ENCODE assay signal across 15 cellular contexts in the genomic region with DNA sequence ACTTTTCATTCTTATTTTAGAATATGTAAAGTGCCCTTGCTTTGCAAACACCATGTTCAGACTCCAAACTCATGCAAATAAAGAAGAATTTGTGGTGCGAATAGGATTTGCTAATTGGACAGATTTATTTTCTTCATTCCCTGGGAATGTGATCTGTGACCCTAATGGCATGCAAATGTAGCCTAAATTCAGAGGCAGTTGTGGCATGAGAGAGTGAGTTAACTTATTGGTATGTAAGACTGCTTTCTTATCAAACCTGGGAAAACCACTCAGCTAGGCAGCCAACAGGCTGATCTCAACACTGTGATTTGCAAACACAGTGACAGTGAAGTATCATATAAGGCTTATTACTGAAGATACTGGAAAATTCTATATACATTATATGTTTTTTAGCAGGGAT. TPM values are rescaled to one million over a fixed set of nuclear protein-coding genes. Genes with fewer than 3 reads are reported as not detected.
DNase-seq lines count a peak whose midpoint lies in the region; ATAC-seq, FAIRE-seq and TF ChIP-seq lines count a peak whose summit lies in the region.
"Had no signal": no experiment of that assay in that cellular context is flagged by ENCODE, and none has a peak within 500 bp of the region (broad histone marks: within the 10 kb centered on the region; RNA-seq: fewer than 3 reads in every experiment).

No MANE protein-coding gene starts in this region.

- H3K27ac ChIP-seq in brain microvascular endothelial cell, result peak overlapping the region; percentile 88
- no peak overlapping the region for H3K27ac ChIP-seq in keratinocyte (ENCODE audit: control insufficient read depth, insufficient read depth, low read length)
- H3K27ac ChIP-seq: BLaER1 had no signal

- POLR2A ChIA-PET in AG04449 (lab: Yijun Ruan, JAX), result no interaction called here
- POLR2A ChIA-PET in activated CD8-positive, alpha-beta T cell treated with anti-CD3 and anti-CD28 coated beads, Interleukin-2, amount 10 ng/mL, durations not matched to agents 7 days and 5 days (lab: Charles Lee), result no interaction called here

- no peak overlapping the region for H2AFZ ChIP-seq in keratinocyte (ENCODE audit: control insufficient read depth, low read length)

- no peaks in the 10 kb centered on the region for H3K27me3 ChIP-seq in brain microvascular endothelial cell (replicated peaks)
- no peaks in the 10 kb centered on the region for H3K27me3 ChIP-seq in keratinocyte (ENCODE audit: control insufficient read depth, extremely low read depth, insufficient read depth, low read length)
- H3K27me3 ChIP-seq: BLaER1 had no signal

- no peaks in the 10 kb centered on the region for H3K4me1 Mint-ChIP-seq in activated CD8-positive, alpha-beta T cell treated with anti-CD3 and anti-CD28 coated beads, Interleukin-2, amount 10 ng/mL, durations not matched to agents 7 days and 5 days (ENCODE audit: low read depth)

- in situ Hi-C loops in brain microvascular endothelial cell (cut with HindIII; ENCODE audit: low pct_ligation_motif_present, low sequenced_read_pairs), result no loop called here
- in situ Hi-C loops in G401 (cut with HindIII; ENCODE audit: low sequenced_read_pairs), result no loop called here

- H4K20me1 ChIP-seq in keratinocyte (ENCODE audit: control insufficient read depth, extremely low read depth, insufficient read depth, low read length), result no peaks in the 10 kb centered on the region
- H4K20me1 ChIP-seq: BLaER1 had no signal

- H3K9me3 Mint-ChIP-seq in activated CD8-positive, alpha-beta T cell treated with anti-CD3 and anti-CD28 coated beads, Interleukin-2, amount 10 ng/mL, durations not matched to agents 7 days and 5 days (ENCODE audit: insufficient read depth), result no peaks in the 10 kb centered on the region

- H3K79me2 ChIP-seq in keratinocyte (ENCODE audit: control insufficient read depth, insufficient read depth, low read length), result no peaks in the 10 kb centered on the region

- no peak overlapping the region for H3K4me2 ChIP-seq in keratinocyte (ENCODE audit: control insufficient read depth, extremely low read depth, insufficient read depth, low read depth, low read length)
- H3K4me2 ChIP-seq: BLaER1 had no signal

- H3K27me3 Mint-ChIP-seq in activated CD8-positive, alpha-beta T cell treated with anti-CD3 and anti-CD28 coated beads, Interleukin-2, amount 10 ng/mL, durations not matched to agents 7 days and 5 days (ENCODE audit: low read depth), result no peaks in the 10 kb centered on the region

- H3K4me1 ChIP-seq in keratinocyte (ENCODE audit: control insufficient read depth, extremely low read depth, insufficient read depth, low read length), result peaks cover 12% of the 10 kb centered on the region
- H3K4me1 ChIP-seq: BLaER1 had no signal

- H3K4me3 ChIP-seq in AG04449 (ENCODE audit: low read depth, low read length), result no peak overlapping the region
- H3K4me3 ChIP-seq in brain microvascular endothelial cell (ENCODE audit: low read depth, low read length), result no peak overlapping the region
- no peak overlapping the region for H3K4me3 ChIP-seq in keratinocyte (ENCODE audit: control insufficient read depth in 2 of 3, extremely low read depth in 1 of 3, insufficient read depth in 2 of 3, low read depth in 1 of 3, low read length in 3 of 3)
- H3K4me3 ChIP-seq: BLaER1 had no signal

- H3K9me3 ChIP-seq in keratinocyte (ENCODE audit: control insufficient read depth, low read depth, low read length), result no peaks in the 10 kb centered on the region
- H3K9me3 ChIP-seq: BLaER1 had no signal

- peak; percentile 84 for FAIRE-seq in keratinocyte (lab: Jason Lieb, UNC)
- FAIRE-seq: endometrium had no signal

- CTCF ChIA-PET in AG04449 (lab: Yijun Ruan, JAX), result interaction anchor here (0.9 to 1.7 kb wide), 2 partner anchors 9 to 428 kb away, joined by 3 to 4 read pairs; no protein-coding TSS in a partner anchor
- CTCF ChIA-PET in activated CD8-positive, alpha-beta T cell treated with anti-CD3 and anti-CD28 coated beads, Interleukin-2, amount 10 ng/mL, durations not matched to agents 7 days and 5 days (lab: Charles Lee), result no interaction called here

- H3K27ac Mint-ChIP-seq in activated CD8-positive, alpha-beta T cell treated with anti-CD3 and anti-CD28 coated beads, Interleukin-2, amount 10 ng/mL, durations not matched to agents 7 days and 5 days, result no peak overlapping the region

- ATAC-seq in activated CD8-positive, alpha-beta T cell treated with anti-CD3 and anti-CD28 coated beads, Interleukin-2, amount 10 ng/mL, durations not matched to agents 7 days and 5 days, result no peak
- no peak for ATAC-seq in HG03025 (IDR thresholded peaks at IDR 0.05; ENCODE audit: low FRiP score, unreplicated experiment)

- H3K4me3 Mint-ChIP-seq in activated CD8-positive, alpha-beta T cell treated with anti-CD3 and anti-CD28 coated beads, Interleukin-2, amount 10 ng/mL, durations not matched to agents 7 days and 5 days, result no peak overlapping the region

- peak; percentile 97 for DNase-seq in AG04449 (ENCODE audit: low read depth, low spot score)
- peak; percentile 92 for DNase-seq in HS-5 (ENCODE audit: low read depth)
- DNase-seq in brain microvascular endothelial cell, result peak; percentile 95
- DNase-seq in keratinocyte (ENCODE audit: low read depth, low spot score), result peak; percentile 25
- DNase-seq in activated CD8-positive, alpha-beta T cell treated with anti-CD3 and anti-CD28 coated beads, Interleukin-2, amount 10 ng/mL, durations not matched to agents 7 days and 5 days, result no peak
- no peak for DNase-seq in G401 (ENCODE audit: low spot score)
- DNase-seq in NCI-H69 (lab: John Stamatoyannopoulos, UW), result no peak
- DNase-seq: activated CD4-positive, alpha-beta T cell treated with anti-CD3 and anti-CD28 coated beads for 1 hour; activated gamma-delta T cell treated with Interleukin-2 at 50 U/mL for 16 hours; KBM-7; NCI-H2171 treated with DMSO at 0.1 percent for 48 hours; SIG-M5 had no signal

- H3K36me3 Mint-ChIP-seq in activated CD8-positive, alpha-beta T cell treated with anti-CD3 and anti-CD28 coated beads, Interleukin-2, amount 10 ng/mL, durations not matched to agents 7 days and 5 days (ENCODE audit: low read depth), result no peaks in the 10 kb centered on the region

- no peak overlapping the region for H3K9ac ChIP-seq in keratinocyte (ENCODE audit: control insufficient read depth, extremely low read depth, insufficient read depth, low read length)
- H3K9ac ChIP-seq: BLaER1 had no signal

- H3K36me3 ChIP-seq in brain microvascular endothelial cell (replicated peaks), result no peaks in the 10 kb centered on the region
- no peaks in the 10 kb centered on the region for H3K36me3 ChIP-seq in keratinocyte (ENCODE audit: control insufficient read depth in 2 of 2, extremely low read depth in 1 of 2, insufficient read depth in 2 of 2, low read length in 2 of 2)
- H3K36me3 ChIP-seq: BLaER1 had no signal

- TF ChIP-seq CTCF in AG04449 (IDR thresholded peaks at IDR 0.05; ENCODE audit: insufficient read depth, low read length, missing control alignments) (no peak), brain microvascular endothelial cell (IDR thresholded peaks at IDR 0.05; ENCODE audit: low read depth, low read length, missing control alignments) (no peak), keratinocyte (optimal IDR thresholded peaks at IDR 0.05 in 1 of 3, IDR thresholded peaks at IDR 0.05 in 1 of 3, conservative IDR thresholded peaks at IDR 0.05 in 1 of 3; ENCODE audit: extremely low read depth in 1 of 3, insufficient read depth in 2 of 3, low read length in 3 of 3) (no peak)

- no peaks in the 10 kb centered on the region for H3K9me1 ChIP-seq in keratinocyte (ENCODE audit: control insufficient read depth, extremely low read depth, insufficient read depth, low read length)

- dilution Hi-C loops in keratinocyte (cut with MboI; ENCODE audit: extremely low pct_ligation_motif_present, low sequenced_read_pairs), result no loop called here

RNA-seq across cellular contexts. Expression of gene CAPZA3, which starts 10.0 kb away (rescaled TPM):
- polyA plus RNA-seq in keratinocyte, result 0.05 TPM in 2 of 3 replicates, not detected in the other
- polyA plus RNA-seq in keratinocyte (2011; ENCODE audit: low read depth), result not detected
- not detected in 2 replicates for polyA plus RNA-seq in keratinocyte (2011; cell fraction: cytosol; rRNA removed)
- polyA plus RNA-seq in keratinocyte (2011; cell fraction: nucleus; rRNA removed), result 0.17 and 0.22 TPM in 2 replicates
- not detected in 2 replicates for polyA plus RNA-seq in keratinocyte (2012; ENCODE audit: low replicate concordance)
- not detected in 3 replicates for polyA minus RNA-seq in keratinocyte
- not detected for polyA minus RNA-seq in keratinocyte (2011; cell fraction: cytosol; rRNA and poly(A)+ RNA removed)
- not detected in 2 replicates for polyA minus RNA-seq in keratinocyte (2011; cell fraction: nucleus; rRNA and poly(A)+ RNA removed)
- not detected for total RNA-seq in activated CD8-positive, alpha-beta T cell treated with anti-CD3 and anti-CD28 coated beads, Interleukin-2, amount 10 ng/mL, durations not matched to agents 7 days and 5 days
- total RNA-seq in G401 (2014; rRNA removed; shearing (Covaris generic)), result not detected in 2 replicates

RNA-seq across cellular contexts. Expression of gene PLCZ1, which starts 10.1 kb away (rescaled TPM):
- polyA plus RNA-seq in keratinocyte, result 0.15 to 0.62 TPM (median 0.18 TPM) in 3 replicates
- not detected for polyA plus RNA-seq in keratinocyte (2011; ENCODE audit: low read depth)
- 0.14 TPM in 1 of 2 replicates, not detected in the other for polyA plus RNA-seq in keratinocyte (2011; cell fraction: cytosol; rRNA removed)
- polyA plus RNA-seq in keratinocyte (2011; cell fraction: nucleus; rRNA removed), result 0.53 and 1.0 TPM in 2 replicates
- polyA plus RNA-seq in keratinocyte (2012; ENCODE audit: low replicate concordance), result 0.24 TPM in 1 of 2 replicates, not detected in the other
- 0.48 TPM in 1 of 3 replicates, not detected in the others for polyA minus RNA-seq in keratinocyte
- not detected for polyA minus RNA-seq in keratinocyte (2011; cell fraction: cytosol; rRNA and poly(A)+ RNA removed)
- polyA minus RNA-seq in keratinocyte (2011; cell fraction: nucleus; rRNA and poly(A)+ RNA removed), result 1.1 TPM in 1 of 2 replicates, not detected in the other
- not detected for total RNA-seq in activated CD8-positive, alpha-beta T cell treated with anti-CD3 and anti-CD28 coated beads, Interleukin-2, amount 10 ng/mL, durations not matched to agents 7 days and 5 days
- not detected in 2 replicates for total RNA-seq in G401 (2014; rRNA removed; shearing (Covaris generic))

Comparison
In these comparisons a context has a peak if more than half of its experiments do, and no peak if none do; other contexts are left out.
1. DNase-seq: peak in AG04449 (single experiment), HS-5 (single experiment), brain microvascular endothelial cell (single experiment) and keratinocyte (single experiment); none in activated CD8-positive, alpha-beta T cell treated with anti-CD3 and anti-CD28 coated beads, Interleukin-2, amount 10 ng/mL, durations not matched to agents 7 days and 5 days (single experiment), G401 (single experiment) and NCI-H69 (single experiment).